ENCODE assay signal across 6 cellular contexts in genomic region chr19:58304748-58305064, GRCh38. TPM values are rescaled to one million over a fixed set of nuclear protein-coding genes. Genes with fewer than 3 reads are reported as not detected.
DNase-seq lines count a peak whose midpoint lies in the region; ATAC-seq and TF ChIP-seq lines count a peak whose summit lies in the region.

No MANE protein-coding gene starts in this region.

- intact Hi-C loops in left lung (cut with DNase I), result no loop called here

- H3K27ac ChIP-seq in VCaP (peak overlapping the region; percentile 92), left lung (peak overlapping the region; percentile 60 to 89)

- peaks cover 8 to 35% of the 10 kb centered on the region in 2 donors for H3K4me1 ChIP-seq in left lung

- H3K4me3 ChIP-seq in GM06990 (replicated peaks; ENCODE audit: low read depth, low read length) (peak overlapping the region; percentile 41), left lung (peak overlapping the region; percentile 72 to 77)

- H3K9me3 ChIP-seq in left lung, result peaks cover 0 to 14% of the 10 kb centered on the region in 2 donors

- no peaks in the 10 kb centered on the region for H3K27me3 ChIP-seq in GM06990 (replicated peaks; ENCODE audit: control insufficient read depth, insufficient read depth, low read length)
- H3K27me3 ChIP-seq in left lung, result no peaks in the 10 kb centered on the region

- no peak for DNase-seq in GM06990 (ENCODE audit: extremely low read depth, insufficient read length)
- DNase-seq in left lung, result no peak
- DNase-seq in NCI-H1048 (lab: John Stamatoyannopoulos, UW), result no peak
- DNase-seq in germinal center (ENCODE audit: low spot score), result no peak

- peak; percentile 15 for ATAC-seq in left lung
- ATAC-seq in HG02840 (IDR thresholded peaks at IDR 0.05; ENCODE audit: low FRiP score, unreplicated experiment), result no peak

- H3K36me3 ChIP-seq in GM06990 (ENCODE audit: control insufficient read depth, insufficient read depth, low read length) (peaks cover 14% of the 10 kb centered on the region), left lung (peaks cover 0 to 54% of the 10 kb centered on the region in 2 donors)

- TF ChIP-seq CTCF in GM06990 (IDR thresholded peaks at IDR 0.05; ENCODE audit: insufficient read depth, low read length, poor library complexity, severe bottlenecking) (no peak), VCaP (conservative IDR thresholded peaks at IDR 0.05) (no peak), left lung (IDR thresholded peaks at IDR 0.05) (no peak)

RNA-seq across cellular contexts. Expression of gene ERVK3-1, which starts 0.5 kb away (rescaled TPM):
- total RNA-seq in left lung, result 10 to 100 TPM; 25.4 to 31.9 TPM

RNA-seq across cellular contexts. Expression of gene ZSCAN22, which starts 22.1 kb away (rescaled TPM):
- total RNA-seq in left lung, result 1 to 10 TPM; 3.4 to 3.9 TPM

RNA-seq across cellular contexts. Expression of gene ZNF8, which starts 26.0 kb away (rescaled TPM):
- total RNA-seq in left lung, result 1 to 10 TPM; 5.5 TPM

RNA-seq across cellular contexts. Expression of gene A1BG, which starts 48.6 kb away (rescaled TPM):
- total RNA-seq in left lung, result 10 to 100 TPM in 1 of 2 donors, 1 to 10 TPM in 1; 9.8 to 10.2 TPM

RNA-seq across cellular contexts. Expression of gene ZNF497, which starts 57.8 kb away (rescaled TPM):
- total RNA-seq in left lung, result 1 to 10 TPM in 1 of 2 donors, under 1 TPM in 1; 0.76 to 1.2 TPM
